In the genomic region with DNA sequence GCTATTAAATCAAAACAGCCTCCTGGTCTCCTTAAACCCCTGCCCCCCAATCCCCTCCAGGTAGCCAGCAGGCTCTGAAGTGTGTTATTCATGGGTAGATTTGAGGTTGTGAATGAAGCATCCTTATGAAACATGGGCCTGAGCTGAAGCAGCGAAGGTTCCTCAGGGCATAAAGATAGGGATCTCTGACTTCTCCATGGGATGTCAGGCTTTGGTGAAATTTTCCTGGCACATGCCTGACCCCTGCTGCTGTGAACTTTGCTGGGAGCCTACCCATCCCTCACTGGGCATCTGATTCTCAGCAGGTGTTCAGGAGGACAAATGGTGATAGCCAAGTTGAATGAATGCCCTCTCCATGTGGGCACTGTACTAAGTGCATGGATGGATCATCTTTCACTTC, we compare ENCODE assay signal across 21 cellular contexts.
"Had no signal": no experiment of that assay in that cellular context is flagged by ENCODE, and none has a peak within 500 bp of the region (broad histone marks: within the 10 kb centered on the region; RNA-seq: fewer than 3 reads in every experiment).

No MANE protein-coding gene starts in this region.

- H3K9me3 ChIP-seq: lower lobe of right lung, right atrium auricular region, right lobe of liver, suprapubic skin, thoracic aorta, tibial artery, uterus had no signal

- DNase-seq: hippocampal formation; kidney glomerular epithelial cell; left cardiac atrium; lower lobe of right lung; mammary epithelial cell; mesenchymal stem cell; naive thymus-derived CD4-positive, alpha-beta T cell; ovary; right lobe of liver; stimulated activated CD4-positive, alpha-beta T cell treated with anti-CD3 and anti-CD28 coated beads, Interleukin-1b, Interleukin-23, amount 100 ng/mL, for 48 hours; stimulated activated CD4-positive, alpha-beta T cell treated with anti-CD3 and anti-CD28 coated beads, Interleukin-2, amount 100 ng/mL, for 48 hours; stimulated activated naive B cell treated with anti-CD40 and anti-IgM and Interleukin-4, amounts not matched to agents 10 μg/mL and 1 μg/mL and 100 μg/mL, for 72 hours; tibial artery; uterus had no signal

- H3K4me3 ChIP-seq: lower lobe of right lung, ovary, right atrium auricular region, right lobe of liver, smooth muscle cell, suprapubic skin, thoracic aorta, tibial artery, uterus had no signal

- FAIRE-seq: keratinocyte had no signal

- ATAC-seq: left cardiac atrium; left lobe of liver; lower lobe of right lung; naive thymus-derived CD4-positive, alpha-beta T cell; natural killer cell treated with Interleukin-12 subunit alpha and Interleukin-12 subunit beta and Interleukin-15 and Interleukin-18, amount 100 ng/mL, for 72 hours; right lobe of liver; stimulated activated naive B cell treated with anti-CD40 and anti-IgM and Interleukin-4, amounts not matched to agents 10 μg/mL and 1 μg/mL and 100 μg/mL, for 72 hours had no signal

- H3K27ac ChIP-seq: lower lobe of right lung, ovary, right atrium auricular region, right lobe of liver, suprapubic skin, thoracic aorta, tibial artery, uterus had no signal

- H3K36me3 ChIP-seq: lower lobe of right lung, ovary, right atrium auricular region, right lobe of liver, suprapubic skin, thoracic aorta, tibial artery, uterus had no signal

- H3K4me1 ChIP-seq: lower lobe of right lung, right atrium auricular region, right lobe of liver, suprapubic skin, tibial artery, uterus had no signal

- H3K27me3 ChIP-seq: ovary, right atrium auricular region, right lobe of liver, suprapubic skin, tibial artery, uterus had no signal
